Comparison of ENCODE assay signal across 1 cellular context in the genomic region with DNA sequence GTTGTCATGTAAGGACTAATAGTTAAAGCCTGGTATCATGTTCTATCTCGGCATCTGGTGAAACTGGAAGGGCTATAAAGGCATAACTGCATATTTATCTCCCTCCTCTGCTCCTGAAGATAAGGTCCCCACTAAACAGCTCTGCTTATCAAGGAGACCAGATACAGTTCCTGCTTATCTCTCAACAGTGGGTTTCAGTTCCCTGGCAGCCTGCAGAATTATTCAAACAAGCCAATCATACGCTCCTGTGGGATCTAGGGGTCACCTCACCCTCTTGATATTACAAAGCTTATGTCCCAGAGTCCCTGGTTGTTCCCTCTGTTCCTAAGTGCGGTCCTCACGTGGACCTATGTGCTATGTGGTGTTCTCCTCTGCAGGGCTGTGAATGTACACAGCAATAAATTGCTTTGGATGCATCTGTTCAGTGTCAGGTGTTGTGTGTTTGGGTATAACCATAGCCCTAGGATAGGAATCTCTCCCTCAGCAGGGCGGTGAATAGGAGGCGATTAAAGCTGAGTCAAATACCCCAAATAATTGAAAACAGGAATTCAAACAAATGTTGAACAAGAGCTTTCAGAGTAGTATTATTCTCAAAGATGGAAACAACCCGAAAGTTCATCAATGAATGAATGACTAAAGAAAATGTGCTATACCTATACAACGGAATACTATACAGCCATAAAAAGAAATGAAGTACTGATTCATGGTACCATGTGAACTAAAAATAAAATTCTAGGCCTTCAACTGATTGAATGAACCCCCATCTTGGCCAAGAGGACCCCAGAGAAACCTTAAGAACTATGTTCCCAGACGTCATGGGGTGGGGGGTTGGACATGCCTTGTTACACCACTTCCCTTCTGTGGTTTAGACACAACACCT.
TF ChIP-seq lines count a peak whose summit lies in the region.

No MANE protein-coding gene starts in this region.

TF ChIP-seq in K562, 482 proteins besides CTCF, POLR2A, EP300 and RAD21 (continued from another document and continues in another):
- TF ChIP-seq, protein P1, sequence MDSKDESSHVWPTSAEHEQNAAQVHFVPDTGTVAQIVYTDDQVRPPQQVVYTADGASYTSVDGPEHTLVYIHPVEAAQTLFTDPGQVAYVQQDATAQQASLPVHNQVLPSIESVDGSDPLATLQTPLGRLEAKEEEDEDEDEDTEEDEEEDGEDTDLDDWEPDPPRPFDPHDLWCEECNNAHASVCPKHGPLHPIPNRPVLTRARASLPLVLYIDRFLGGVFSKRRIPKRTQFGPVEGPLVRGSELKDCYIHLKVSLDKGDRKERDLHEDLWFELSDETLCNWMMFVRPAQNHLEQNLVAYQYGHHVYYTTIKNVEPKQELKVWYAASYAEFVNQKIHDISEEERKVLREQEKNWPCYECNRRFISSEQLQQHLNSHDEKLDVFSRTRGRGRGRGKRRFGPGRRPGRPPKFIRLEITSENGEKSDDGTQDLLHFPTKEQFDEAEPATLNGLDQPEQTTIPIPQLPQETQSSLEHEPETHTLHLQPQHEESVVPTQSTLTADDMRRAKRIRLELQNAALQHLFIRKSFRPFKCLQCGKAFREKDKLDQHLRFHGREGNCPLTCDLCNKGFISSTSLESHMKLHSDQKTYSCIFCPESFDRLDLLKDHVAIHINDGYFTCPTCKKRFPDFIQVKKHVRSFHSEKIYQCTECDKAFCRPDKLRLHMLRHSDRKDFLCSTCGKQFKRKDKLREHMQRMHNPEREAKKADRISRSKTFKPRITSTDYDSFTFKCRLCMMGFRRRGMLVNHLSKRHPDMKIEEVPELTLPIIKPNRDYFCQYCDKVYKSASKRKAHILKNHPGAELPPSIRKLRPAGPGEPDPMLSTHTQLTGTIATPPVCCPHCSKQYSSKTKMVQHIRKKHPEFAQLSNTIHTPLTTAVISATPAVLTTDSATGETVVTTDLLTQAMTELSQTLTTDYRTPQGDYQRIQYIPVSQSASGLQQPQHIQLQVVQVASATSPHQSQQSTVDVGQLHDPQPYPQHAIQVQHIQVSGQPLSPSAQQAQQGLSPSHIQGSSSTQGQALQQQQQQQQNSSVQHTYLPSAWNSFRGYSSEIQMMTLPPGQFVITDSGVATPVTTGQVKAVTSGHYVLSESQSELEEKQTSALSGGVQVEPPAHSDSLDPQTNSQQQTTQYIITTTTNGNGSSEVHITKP (IDR thresholded peaks at IDR 0.05; ENCODE audit: partially characterized antibody), result no peak
- no peak for TF ChIP-seq ZNF507 (tag; conservative IDR thresholded peaks at IDR 0.05)
- peak; percentile 78 for TF ChIP-seq CREM (IDR thresholded peaks at IDR 0.05; ENCODE audit: low read depth)
- TF ChIP-seq HSF4 (CRISPR knock-in tag; IDR thresholded peaks at IDR 0.05; ENCODE audit: borderline replicate concordance), result no peak; the same call in 1 of the 2 replicates
- peak; percentile 89 for TF ChIP-seq MYNN (IDR thresholded peaks at IDR 0.05)
- no peak for TF ChIP-seq MYNN (CRISPR knock-in tag; IDR thresholded peaks at IDR 0.05)
- TF ChIP-seq, protein P2, sequence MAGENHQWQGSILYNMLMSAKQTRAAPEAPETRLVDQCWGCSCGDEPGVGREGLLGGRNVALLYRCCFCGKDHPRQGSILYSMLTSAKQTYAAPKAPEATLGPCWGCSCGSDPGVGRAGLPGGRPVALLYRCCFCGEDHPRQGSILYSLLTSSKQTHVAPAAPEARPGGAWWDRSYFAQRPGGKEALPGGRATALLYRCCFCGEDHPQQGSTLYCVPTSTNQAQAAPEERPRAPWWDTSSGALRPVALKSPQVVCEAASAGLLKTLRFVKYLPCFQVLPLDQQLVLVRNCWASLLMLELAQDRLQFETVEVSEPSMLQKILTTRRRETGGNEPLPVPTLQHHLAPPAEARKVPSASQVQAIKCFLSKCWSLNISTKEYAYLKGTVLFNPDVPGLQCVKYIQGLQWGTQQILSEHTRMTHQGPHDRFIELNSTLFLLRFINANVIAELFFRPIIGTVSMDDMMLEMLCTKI (IDR thresholded peaks at IDR 0.05; ENCODE audit: partially characterized antibody), result no peak
- TF ChIP-seq L3MBTL2 (IDR thresholded peaks at IDR 0.05), result peak; percentile 71
- TF ChIP-seq, protein P3, sequence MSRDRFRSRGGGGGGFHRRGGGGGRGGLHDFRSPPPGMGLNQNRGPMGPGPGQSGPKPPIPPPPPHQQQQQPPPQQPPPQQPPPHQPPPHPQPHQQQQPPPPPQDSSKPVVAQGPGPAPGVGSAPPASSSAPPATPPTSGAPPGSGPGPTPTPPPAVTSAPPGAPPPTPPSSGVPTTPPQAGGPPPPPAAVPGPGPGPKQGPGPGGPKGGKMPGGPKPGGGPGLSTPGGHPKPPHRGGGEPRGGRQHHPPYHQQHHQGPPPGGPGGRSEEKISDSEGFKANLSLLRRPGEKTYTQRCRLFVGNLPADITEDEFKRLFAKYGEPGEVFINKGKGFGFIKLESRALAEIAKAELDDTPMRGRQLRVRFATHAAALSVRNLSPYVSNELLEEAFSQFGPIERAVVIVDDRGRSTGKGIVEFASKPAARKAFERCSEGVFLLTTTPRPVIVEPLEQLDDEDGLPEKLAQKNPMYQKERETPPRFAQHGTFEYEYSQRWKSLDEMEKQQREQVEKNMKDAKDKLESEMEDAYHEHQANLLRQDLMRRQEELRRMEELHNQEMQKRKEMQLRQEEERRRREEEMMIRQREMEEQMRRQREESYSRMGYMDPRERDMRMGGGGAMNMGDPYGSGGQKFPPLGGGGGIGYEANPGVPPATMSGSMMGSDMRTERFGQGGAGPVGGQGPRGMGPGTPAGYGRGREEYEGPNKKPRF (IDR thresholded peaks at IDR 0.05; ENCODE audit: low read depth, low read length), result no peak
- TF ChIP-seq, protein P4, sequence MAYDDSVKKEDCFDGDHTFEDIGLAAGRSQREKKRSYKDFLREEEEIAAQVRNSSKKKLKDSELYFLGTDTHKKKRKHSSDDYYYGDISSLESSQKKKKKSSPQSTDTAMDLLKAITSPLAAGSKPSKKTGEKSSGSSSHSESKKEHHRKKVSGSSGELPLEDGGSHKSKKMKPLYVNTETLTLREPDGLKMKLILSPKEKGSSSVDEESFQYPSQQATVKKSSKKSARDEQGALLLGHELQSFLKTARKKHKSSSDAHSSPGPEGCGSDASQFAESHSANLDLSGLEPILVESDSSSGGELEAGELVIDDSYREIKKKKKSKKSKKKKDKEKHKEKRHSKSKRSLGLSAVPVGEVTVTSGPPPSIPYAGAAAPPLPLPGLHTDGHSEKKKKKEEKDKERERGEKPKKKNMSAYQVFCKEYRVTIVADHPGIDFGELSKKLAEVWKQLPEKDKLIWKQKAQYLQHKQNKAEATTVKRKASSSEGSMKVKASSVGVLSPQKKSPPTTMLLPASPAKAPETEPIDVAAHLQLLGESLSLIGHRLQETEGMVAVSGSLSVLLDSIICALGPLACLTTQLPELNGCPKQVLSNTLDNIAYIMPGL (CRISPR knock-in tag; IDR thresholded peaks at IDR 0.05), result no peak
- peak; percentile 100 for TF ChIP-seq PML (IDR thresholded peaks at IDR 0.05; ENCODE audit: low read length)
- no peak for TF ChIP-seq SMARCB1 (IDR thresholded peaks at IDR 0.05; ENCODE audit: insufficient read length, low read depth)
- peak; percentile 97 for TF ChIP-seq NFIC (IDR thresholded peaks at IDR 0.05)
- TF ChIP-seq HOXB6 (CRISPR knock-in tag; IDR thresholded peaks at IDR 0.05; ENCODE audit: borderline replicate concordance), result no peak
- TF ChIP-seq SMAD2 (IDR thresholded peaks at IDR 0.05; ENCODE audit: low read depth, low read length), result no peak
- TF ChIP-seq, protein P5, sequence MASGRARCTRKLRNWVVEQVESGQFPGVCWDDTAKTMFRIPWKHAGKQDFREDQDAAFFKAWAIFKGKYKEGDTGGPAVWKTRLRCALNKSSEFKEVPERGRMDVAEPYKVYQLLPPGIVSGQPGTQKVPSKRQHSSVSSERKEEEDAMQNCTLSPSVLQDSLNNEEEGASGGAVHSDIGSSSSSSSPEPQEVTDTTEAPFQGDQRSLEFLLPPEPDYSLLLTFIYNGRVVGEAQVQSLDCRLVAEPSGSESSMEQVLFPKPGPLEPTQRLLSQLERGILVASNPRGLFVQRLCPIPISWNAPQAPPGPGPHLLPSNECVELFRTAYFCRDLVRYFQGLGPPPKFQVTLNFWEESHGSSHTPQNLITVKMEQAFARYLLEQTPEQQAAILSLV (tag; IDR thresholded peaks at IDR 0.05), result no peak; the same call in 1 of the 2 replicates
- TF ChIP-seq ZNF134 (CRISPR knock-in tag; conservative IDR thresholded peaks at IDR 0.05), result 0 out of 2 replicates have a peak, but pooled peaks have one; percentile 51
- no peak for TF ChIP-seq KLF13 (tag; IDR thresholded peaks at IDR 0.05; ENCODE audit: borderline replicate concordance, low read depth)
- TF ChIP-seq FOXA1 (IDR thresholded peaks at IDR 0.05; ENCODE audit: borderline replicate concordance), result no peak
- TF ChIP-seq NFXL1 (CRISPR knock-in tag; IDR thresholded peaks at IDR 0.05), result no peak
- no peak for TF ChIP-seq ZNF184 (CRISPR knock-in tag; IDR thresholded peaks at IDR 0.05)
- TF ChIP-seq ZNF347 (CRISPR knock-in tag; IDR thresholded peaks at IDR 0.05; ENCODE audit: low read depth), result no peak
- TF ChIP-seq KDM2B (CRISPR knock-in tag; IDR thresholded peaks at IDR 0.05), result no peak
- no peak for TF ChIP-seq ZNF143 (CRISPR knock-in tag; IDR thresholded peaks at IDR 0.05)
- TF ChIP-seq ZNF408 (CRISPR knock-in tag; IDR thresholded peaks at IDR 0.05; ENCODE audit: low read depth), result no peak
- no peak for TF ChIP-seq RBM39 (optimal IDR thresholded peaks at IDR 0.05; ENCODE audit: low read depth, low read length)
- TF ChIP-seq, protein P6, sequence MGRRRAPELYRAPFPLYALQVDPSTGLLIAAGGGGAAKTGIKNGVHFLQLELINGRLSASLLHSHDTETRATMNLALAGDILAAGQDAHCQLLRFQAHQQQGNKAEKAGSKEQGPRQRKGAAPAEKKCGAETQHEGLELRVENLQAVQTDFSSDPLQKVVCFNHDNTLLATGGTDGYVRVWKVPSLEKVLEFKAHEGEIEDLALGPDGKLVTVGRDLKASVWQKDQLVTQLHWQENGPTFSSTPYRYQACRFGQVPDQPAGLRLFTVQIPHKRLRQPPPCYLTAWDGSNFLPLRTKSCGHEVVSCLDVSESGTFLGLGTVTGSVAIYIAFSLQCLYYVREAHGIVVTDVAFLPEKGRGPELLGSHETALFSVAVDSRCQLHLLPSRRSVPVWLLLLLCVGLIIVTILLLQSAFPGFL (CRISPR knock-in tag; IDR thresholded peaks at IDR 0.05), result no peak
- TF ChIP-seq ZNF212 (CRISPR knock-in tag; IDR thresholded peaks at IDR 0.05), result no peak
- peak; percentile 68; the same call in 1 of the 2 replicates for TF ChIP-seq ZNF583 (CRISPR knock-in tag; IDR thresholded peaks at IDR 0.05)
- peak; percentile 90 for TF ChIP-seq ZNF146 (CRISPR knock-in tag; IDR thresholded peaks at IDR 0.05; ENCODE audit: unreplicated experiment)
- TF ChIP-seq TOE1 (IDR thresholded peaks at IDR 0.05; ENCODE audit: borderline replicate concordance), result peak; percentile 67; the same call in 1 of the 2 replicates
- TF ChIP-seq TOE1 (CRISPR knock-in tag; IDR thresholded peaks at IDR 0.05; ENCODE audit: borderline replicate concordance, low read depth), result no peak
- TF ChIP-seq HDAC6 (IDR thresholded peaks at IDR 0.05; ENCODE audit: low read depth, low read length), result no peak
- TF ChIP-seq SOX6 (IDR thresholded peaks at IDR 0.05), result peak; percentile 99
- TF ChIP-seq, protein P7, sequence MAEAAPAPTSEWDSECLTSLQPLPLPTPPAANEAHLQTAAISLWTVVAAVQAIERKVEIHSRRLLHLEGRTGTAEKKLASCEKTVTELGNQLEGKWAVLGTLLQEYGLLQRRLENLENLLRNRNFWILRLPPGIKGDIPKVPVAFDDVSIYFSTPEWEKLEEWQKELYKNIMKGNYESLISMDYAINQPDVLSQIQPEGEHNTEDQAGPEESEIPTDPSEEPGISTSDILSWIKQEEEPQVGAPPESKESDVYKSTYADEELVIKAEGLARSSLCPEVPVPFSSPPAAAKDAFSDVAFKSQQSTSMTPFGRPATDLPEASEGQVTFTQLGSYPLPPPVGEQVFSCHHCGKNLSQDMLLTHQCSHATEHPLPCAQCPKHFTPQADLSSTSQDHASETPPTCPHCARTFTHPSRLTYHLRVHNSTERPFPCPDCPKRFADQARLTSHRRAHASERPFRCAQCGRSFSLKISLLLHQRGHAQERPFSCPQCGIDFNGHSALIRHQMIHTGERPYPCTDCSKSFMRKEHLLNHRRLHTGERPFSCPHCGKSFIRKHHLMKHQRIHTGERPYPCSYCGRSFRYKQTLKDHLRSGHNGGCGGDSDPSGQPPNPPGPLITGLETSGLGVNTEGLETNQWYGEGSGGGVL (CRISPR knock-in tag; IDR thresholded peaks at IDR 0.05), result no peak
- TF ChIP-seq EGR1 (conservative IDR thresholded peaks at IDR 0.05), result no peak
- no peak; a peak in 1 of 4 replicates for TF ChIP-seq ETV6 (IDR thresholded peaks at IDR 0.05; ENCODE audit: borderline replicate concordance in 1 of 2, low read depth in 2 of 2, low read length in 1 of 2)
- no peak for TF ChIP-seq ETV6 (CRISPR knock-in tag; IDR thresholded peaks at IDR 0.05; ENCODE audit: borderline replicate concordance)
- TF ChIP-seq, protein P8, sequence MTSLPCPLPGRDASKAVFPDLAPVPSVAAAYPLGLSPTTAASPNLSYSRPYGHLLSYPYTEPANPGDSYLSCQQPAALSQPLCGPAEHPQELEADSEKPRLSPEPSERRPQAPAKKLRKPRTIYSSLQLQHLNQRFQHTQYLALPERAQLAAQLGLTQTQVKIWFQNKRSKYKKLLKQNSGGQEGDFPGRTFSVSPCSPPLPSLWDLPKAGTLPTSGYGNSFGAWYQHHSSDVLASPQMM (CRISPR knock-in tag; IDR thresholded peaks at IDR 0.05), result no peak
- TF ChIP-seq, protein P9, sequence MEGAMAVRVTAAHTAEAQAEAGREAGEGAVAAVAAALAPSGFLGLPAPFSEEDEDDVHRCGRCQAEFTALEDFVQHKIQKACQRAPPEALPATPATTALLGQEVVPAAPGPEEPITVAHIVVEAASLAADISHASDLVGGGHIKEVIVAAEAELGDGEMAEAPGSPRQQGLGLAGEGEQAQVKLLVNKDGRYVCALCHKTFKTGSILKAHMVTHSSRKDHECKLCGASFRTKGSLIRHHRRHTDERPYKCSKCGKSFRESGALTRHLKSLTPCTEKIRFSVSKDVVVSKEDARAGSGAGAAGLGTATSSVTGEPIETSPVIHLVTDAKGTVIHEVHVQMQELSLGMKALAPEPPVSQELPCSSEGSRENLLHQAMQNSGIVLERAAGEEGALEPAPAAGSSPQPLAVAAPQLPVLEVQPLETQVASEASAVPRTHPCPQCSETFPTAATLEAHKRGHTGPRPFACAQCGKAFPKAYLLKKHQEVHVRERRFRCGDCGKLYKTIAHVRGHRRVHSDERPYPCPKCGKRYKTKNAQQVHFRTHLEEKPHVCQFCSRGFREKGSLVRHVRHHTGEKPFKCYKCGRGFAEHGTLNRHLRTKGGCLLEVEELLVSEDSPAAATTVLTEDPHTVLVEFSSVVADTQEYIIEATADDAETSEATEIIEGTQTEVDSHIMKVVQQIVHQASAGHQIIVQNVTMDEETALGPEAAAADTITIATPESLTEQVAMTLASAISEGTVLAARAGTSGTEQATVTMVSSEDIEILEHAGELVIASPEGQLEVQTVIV (CRISPR knock-in tag; IDR thresholded peaks at IDR 0.05; ENCODE audit: borderline replicate concordance), result no peak
- TF ChIP-seq, protein P10, sequence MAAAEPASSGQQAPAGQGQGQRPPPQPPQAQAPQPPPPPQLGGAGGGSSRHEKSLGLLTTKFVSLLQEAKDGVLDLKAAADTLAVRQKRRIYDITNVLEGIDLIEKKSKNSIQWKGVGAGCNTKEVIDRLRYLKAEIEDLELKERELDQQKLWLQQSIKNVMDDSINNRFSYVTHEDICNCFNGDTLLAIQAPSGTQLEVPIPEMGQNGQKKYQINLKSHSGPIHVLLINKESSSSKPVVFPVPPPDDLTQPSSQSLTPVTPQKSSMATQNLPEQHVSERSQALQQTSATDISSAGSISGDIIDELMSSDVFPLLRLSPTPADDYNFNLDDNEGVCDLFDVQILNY (CRISPR knock-in tag; IDR thresholded peaks at IDR 0.05), result 0 out of 2 replicates have a peak, but pooled peaks have one; percentile 48
- 0 out of 2 replicates have a peak, but pooled peaks have one; percentile 24 for TF ChIP-seq TEAD2 (tag; IDR thresholded peaks at IDR 0.05)
- TF ChIP-seq CBX3 (IDR thresholded peaks at IDR 0.05; ENCODE audit: borderline replicate concordance in 1 of 2, low read length in 2 of 2), result peak in 1 of 2 experiments; percentile 78; a peak in 2 of 3 replicates
- no peak for TF ChIP-seq CHCHD3 (CRISPR knock-in tag; IDR thresholded peaks at IDR 0.05)
- TF ChIP-seq TCF7L2 (IDR thresholded peaks at IDR 0.05; ENCODE audit: low read depth, low read length), result no peak
